In the genomic region with DNA sequence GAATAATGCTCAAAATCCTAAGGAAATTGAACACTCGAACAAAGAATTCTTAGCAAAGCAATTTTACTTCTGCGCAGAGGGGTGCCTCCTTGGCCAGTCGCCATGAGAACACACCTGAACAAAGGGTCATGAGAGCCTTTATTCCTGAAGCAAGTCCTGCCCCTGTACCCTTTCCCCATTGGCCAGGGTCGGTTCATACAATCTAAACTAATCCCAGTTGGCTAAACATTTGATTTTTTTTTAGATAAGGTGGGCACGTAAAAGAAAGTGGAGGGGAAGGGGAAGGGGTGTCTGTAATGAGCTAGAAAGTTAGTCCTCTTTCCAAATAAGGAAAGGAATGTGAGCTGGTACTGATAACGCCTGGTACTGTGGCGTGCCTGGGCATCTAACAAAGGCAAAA, we compare ENCODE assay signal across 8 cellular contexts. TPM values are rescaled to one million over a fixed set of nuclear protein-coding genes. Genes with fewer than 3 reads are reported as not detected.
A peak's percentile ranks its signal among the peaks of the same experiment; 100 is the strongest.
DNase-seq lines count a peak whose midpoint lies in the region; ATAC-seq and TF ChIP-seq lines count a peak whose summit lies in the region.
"Not testable (repeated sequence)": the region's sequence is repeated elsewhere in the genome, so short reads cannot be mapped to it uniquely, and the experiment has no call there.

No MANE protein-coding gene starts in this region.

- not testable (repeated sequence) for H3K9me3 Mint-ChIP-seq in CD8-positive, alpha-beta T cell; T-helper 1 cell treated with Interleukin-12 subunit alpha and Interleukin-12 subunit beta and Interleukin-4 antibody, amounts not matched to agents 30 μg/mL and 1 μg/mL, for 36 hours; activated CD4-positive, alpha-beta memory T cell treated with anti-CD3 and anti-CD28 coated beads for 36 hours; activated T-helper 17 cell treated with anti-CD3 and anti-CD28 coated beads, Interleukin-2, amount 50 U/mL, for 72 hours; activated naive CD8-positive, alpha-beta T cell treated with anti-CD3 and anti-CD28 coated beads, Interleukin-2, amount 50 U/mL, for 24 hours; natural killer cell treated with Interleukin-12 subunit alpha and Interleukin-12 subunit beta and Interleukin-15 and Interleukin-18, amount 100 ng/mL, for 72 hours

- peak overlapping the region; percentile 45 for H3K27ac Mint-ChIP-seq in CD8-positive, alpha-beta T cell
- peak overlapping the region; percentile 22 for H3K27ac Mint-ChIP-seq in T-helper 1 cell treated with Interleukin-12 subunit alpha and Interleukin-12 subunit beta and Interleukin-4 antibody, amounts not matched to agents 30 μg/mL and 1 μg/mL, for 36 hours
- peak overlapping the region; percentile 68 for H3K27ac Mint-ChIP-seq in activated CD4-positive, alpha-beta memory T cell treated with anti-CD3 and anti-CD28 coated beads for 36 hours
- peak overlapping the region; percentile 64 for H3K27ac Mint-ChIP-seq in activated T-helper 17 cell treated with anti-CD3 and anti-CD28 coated beads, Interleukin-2, amount 50 U/mL, for 72 hours
- not testable (repeated sequence) for H3K27ac Mint-ChIP-seq in activated naive CD8-positive, alpha-beta T cell treated with anti-CD3 and anti-CD28 coated beads, Interleukin-2, amount 50 U/mL, for 24 hours
- peak overlapping the region in 1 of 2 donors; percentile 88 for H3K27ac Mint-ChIP-seq in natural killer cell treated with Interleukin-12 subunit alpha and Interleukin-12 subunit beta and Interleukin-15 and Interleukin-18, amount 100 ng/mL, for 72 hours

- H3K36me3 Mint-ChIP-seq in CD8-positive, alpha-beta T cell, result peaks cover 36% of the 10 kb centered on the region
- peaks cover 39% of the 10 kb centered on the region for H3K36me3 Mint-ChIP-seq in T-helper 1 cell treated with Interleukin-12 subunit alpha and Interleukin-12 subunit beta and Interleukin-4 antibody, amounts not matched to agents 30 μg/mL and 1 μg/mL, for 36 hours (ENCODE audit: low read depth)
- peaks cover 38% of the 10 kb centered on the region for H3K36me3 Mint-ChIP-seq in activated CD4-positive, alpha-beta memory T cell treated with anti-CD3 and anti-CD28 coated beads for 36 hours
- not testable (repeated sequence) for H3K36me3 Mint-ChIP-seq in activated T-helper 17 cell treated with anti-CD3 and anti-CD28 coated beads, Interleukin-2, amount 50 U/mL, for 72 hours (ENCODE audit: low read depth); natural killer cell treated with Interleukin-12 subunit alpha and Interleukin-12 subunit beta and Interleukin-15 and Interleukin-18, amount 100 ng/mL, for 72 hours
- peaks cover 73% of the 10 kb centered on the region for H3K36me3 Mint-ChIP-seq in activated naive CD8-positive, alpha-beta T cell treated with anti-CD3 and anti-CD28 coated beads, Interleukin-2, amount 50 U/mL, for 24 hours (ENCODE audit: low read depth)

- CTCF ChIA-PET in CD8-positive, alpha-beta T cell (lab: Charles Lee), result interaction anchor here (1.0 to 1.4 kb wide), 2 partner anchors 8 to 207 kb away, joined by 3 read pairs; no protein-coding TSS in a partner anchor
- CTCF ChIA-PET in activated CD4-positive, alpha-beta memory T cell treated with anti-CD3 and anti-CD28 coated beads for 36 hours (lab: Charles Lee), result not testable (repeated sequence)

- not testable (repeated sequence) for H3K27ac ChIP-seq in CD8-positive, alpha-beta T cell (ENCODE audit: low read depth, low read length); thoracic aorta
- peak overlapping the region; percentile 40 for H3K27ac ChIP-seq in cardiac muscle cell

- not testable (repeated sequence) for H3K9me3 ChIP-seq in CD8-positive, alpha-beta T cell (ENCODE audit: low read length); cardiac muscle cell (ENCODE audit: low read depth); thoracic aorta

- H3K4me1 Mint-ChIP-seq in CD8-positive, alpha-beta T cell (ENCODE audit: low read depth), result peaks cover 88% of the 10 kb centered on the region
- peaks cover 60% of the 10 kb centered on the region for H3K4me1 Mint-ChIP-seq in T-helper 1 cell treated with Interleukin-12 subunit alpha and Interleukin-12 subunit beta and Interleukin-4 antibody, amounts not matched to agents 30 μg/mL and 1 μg/mL, for 36 hours (ENCODE audit: low read depth)
- H3K4me1 Mint-ChIP-seq in activated CD4-positive, alpha-beta memory T cell treated with anti-CD3 and anti-CD28 coated beads for 36 hours (ENCODE audit: low read depth), result peaks cover 55% of the 10 kb centered on the region
- H3K4me1 Mint-ChIP-seq in activated T-helper 17 cell treated with anti-CD3 and anti-CD28 coated beads, Interleukin-2, amount 50 U/mL, for 72 hours, result peaks cover 71% of the 10 kb centered on the region
- peaks cover 61% of the 10 kb centered on the region for H3K4me1 Mint-ChIP-seq in activated naive CD8-positive, alpha-beta T cell treated with anti-CD3 and anti-CD28 coated beads, Interleukin-2, amount 50 U/mL, for 24 hours
- H3K4me1 Mint-ChIP-seq in natural killer cell treated with Interleukin-12 subunit alpha and Interleukin-12 subunit beta and Interleukin-15 and Interleukin-18, amount 100 ng/mL, for 72 hours (ENCODE audit: low read depth in 2 of 2), result peaks cover 57 to 77% of the 10 kb centered on the region in 2 donors

- H3K4me1 ChIP-seq in CD8-positive, alpha-beta T cell (ENCODE audit: insufficient read depth, low read length), result peaks cover 73% of the 10 kb centered on the region
- H3K4me1 ChIP-seq in cardiac muscle cell (ENCODE audit: low read depth), result peaks cover 25% of the 10 kb centered on the region
- peaks cover 0 to 26% of the 10 kb centered on the region in 2 donors for H3K4me1 ChIP-seq in thoracic aorta (ENCODE audit: control insufficient read depth in 1 of 2, low read depth in 2 of 2)

- H3K36me3 ChIP-seq in CD8-positive, alpha-beta T cell (ENCODE audit: insufficient read depth, low read length); cardiac muscle cell; thoracic aorta: not testable (repeated sequence)

- H3K27me3 ChIP-seq in CD8-positive, alpha-beta T cell (ENCODE audit: insufficient read depth, low read length); cardiac muscle cell; thoracic aorta (replicated peaks; ENCODE audit: insufficient read depth): not testable (repeated sequence)

- not testable (repeated sequence) for TF ChIP-seq CTCF in CD8-positive, alpha-beta T cell (IDR thresholded peaks at IDR 0.05); cardiac muscle cell (IDR thresholded peaks at IDR 0.05; ENCODE audit: low read depth, low read length); thoracic aorta (IDR thresholded peaks at IDR 0.05)

- POLR2A ChIA-PET in CD8-positive, alpha-beta T cell (lab: Charles Lee), result interaction anchor here (1.0 kb wide), 1 partner anchor 76 kb away, joined by 3 read pairs; no protein-coding TSS in a partner anchor
- POLR2A ChIA-PET in activated CD4-positive, alpha-beta memory T cell treated with anti-CD3 and anti-CD28 coated beads for 36 hours (lab: Charles Lee), result not testable (repeated sequence)

- intact Hi-C loops in CD8-positive, alpha-beta T cell (cut with DNase I, micrococcal nuclease), result not testable (repeated sequence)
- intact Hi-C loops in activated CD4-positive, alpha-beta memory T cell treated with anti-CD3 and anti-CD28 coated beads for 36 hours (cut with micrococcal nuclease), result loop anchor here (10.0 kb wide), 1 partner anchor 351 kb away; a partner anchor contains a TSS

- H3K4me3 ChIP-seq in CD8-positive, alpha-beta T cell (ENCODE audit: low read depth, low read length); cardiac muscle cell: not testable (repeated sequence)
- H3K4me3 ChIP-seq in thoracic aorta, result peak overlapping the region; percentile 20

- not testable (repeated sequence) for H3K27me3 Mint-ChIP-seq in CD8-positive, alpha-beta T cell (ENCODE audit: low read depth); T-helper 1 cell treated with Interleukin-12 subunit alpha and Interleukin-12 subunit beta and Interleukin-4 antibody, amounts not matched to agents 30 μg/mL and 1 μg/mL, for 36 hours (ENCODE audit: low read depth); activated CD4-positive, alpha-beta memory T cell treated with anti-CD3 and anti-CD28 coated beads for 36 hours; activated T-helper 17 cell treated with anti-CD3 and anti-CD28 coated beads, Interleukin-2, amount 50 U/mL, for 72 hours; activated naive CD8-positive, alpha-beta T cell treated with anti-CD3 and anti-CD28 coated beads, Interleukin-2, amount 50 U/mL, for 24 hours; natural killer cell treated with Interleukin-12 subunit alpha and Interleukin-12 subunit beta and Interleukin-15 and Interleukin-18, amount 100 ng/mL, for 72 hours

- DNase-seq in CD8-positive, alpha-beta T cell; activated CD4-positive, alpha-beta memory T cell treated with anti-CD3 and anti-CD28 coated beads for 36 hours; activated naive CD8-positive, alpha-beta T cell treated with anti-CD3 and anti-CD28 coated beads, Interleukin-2, amount 50 U/mL, for 24 hours; cardiac muscle cell (ENCODE audit: low read depth in 1 of 2, low spot score in 1 of 2); natural killer cell treated with Interleukin-12 subunit alpha and Interleukin-12 subunit beta and Interleukin-15 and Interleukin-18, amount 100 ng/mL, for 72 hours (ENCODE audit: low spot score); thoracic aorta (ENCODE audit: low spot score): not testable (repeated sequence)

- H3K4me3 Mint-ChIP-seq in CD8-positive, alpha-beta T cell; activated CD4-positive, alpha-beta memory T cell treated with anti-CD3 and anti-CD28 coated beads for 36 hours; activated T-helper 17 cell treated with anti-CD3 and anti-CD28 coated beads, Interleukin-2, amount 50 U/mL, for 72 hours: not testable (repeated sequence)
- peak overlapping the region; percentile 21 for H3K4me3 Mint-ChIP-seq in T-helper 1 cell treated with Interleukin-12 subunit alpha and Interleukin-12 subunit beta and Interleukin-4 antibody, amounts not matched to agents 30 μg/mL and 1 μg/mL, for 36 hours
- H3K4me3 Mint-ChIP-seq in activated naive CD8-positive, alpha-beta T cell treated with anti-CD3 and anti-CD28 coated beads, Interleukin-2, amount 50 U/mL, for 24 hours, result peak overlapping the region; percentile 83
- H3K4me3 Mint-ChIP-seq in natural killer cell treated with Interleukin-12 subunit alpha and Interleukin-12 subunit beta and Interleukin-15 and Interleukin-18, amount 100 ng/mL, for 72 hours, result peak overlapping the region; percentile 57

- not testable (repeated sequence) for ATAC-seq in CD8-positive, alpha-beta T cell; activated T-helper 17 cell treated with anti-CD3 and anti-CD28 coated beads, Interleukin-2, amount 50 U/mL, for 72 hours (replicated peaks); activated naive CD8-positive, alpha-beta T cell treated with anti-CD3 and anti-CD28 coated beads, Interleukin-2, amount 50 U/mL, for 24 hours; natural killer cell treated with Interleukin-12 subunit alpha and Interleukin-12 subunit beta and Interleukin-15 and Interleukin-18, amount 100 ng/mL, for 72 hours; thoracic aorta (ENCODE audit: insufficient number of reproducible peaks, low FRiP score, low read depth)

RNA-seq across cellular contexts. Expression of a gene that starts 37.9 kb away (rescaled TPM):
- total RNA-seq in CD8-positive, alpha-beta T cell, result 100 to 1,000 TPM; 479 to 483 TPM
- 100 to 1,000 TPM; 353 to 365 TPM for total RNA-seq in activated CD4-positive, alpha-beta memory T cell treated with anti-CD3 and anti-CD28 coated beads for 36 hours
- total RNA-seq in activated T-helper 17 cell treated with anti-CD3 and anti-CD28 coated beads, Interleukin-2, amount 50 U/mL, for 72 hours, result 100 to 1,000 TPM; 139 to 326 TPM
- total RNA-seq in cardiac muscle cell, result 90.5 and 95.7 TPM in 2 replicates
- polyA plus RNA-seq in cardiac muscle cell, result 87.0 and 104 TPM in 2 replicates
- 100 to 1,000 TPM; 273 to 443 TPM for total RNA-seq in natural killer cell treated with Interleukin-12 subunit alpha and Interleukin-12 subunit beta and Interleukin-15 and Interleukin-18, amount 100 ng/mL, for 72 hours
- total RNA-seq in thoracic aorta, result 10 to 100 TPM; 55.5 to 72.5 TPM
